ENCODE assay signal across 33 cellular contexts in genomic region chr3:31468433-31468832, GRCh38.
"Had no signal": no experiment of that assay in that cellular context is flagged by ENCODE, and none has a peak within 500 bp of the region (broad histone marks: within the 10 kb centered on the region; RNA-seq: fewer than 3 reads in every experiment).

No MANE protein-coding gene starts in this region.

- H3K36me3 ChIP-seq: MG63 had no signal

- H3K4me2 ChIP-seq: KMS-11 had no signal

- H3K27ac ChIP-seq: KMS-11 had no signal

- DNase-seq: Karpas-422, Kasumi-1, MG63, MM.1S, MV-4-11, NCI-H1048, NCI-H1092, NCI-H1092 treated with DMSO at 0.1 percent for 48 hours, NCI-H1105, NCI-H1105 treated with DMSO at 0.1 percent for 48 hours, NCI-H1417, NCI-H1417 treated with DMSO at 0.1 percent for 48 hours, NCI-H1436, NCI-H1436 treated with DMSO at 0.1 percent for 48 hours, NCI-H146, NCI-H1694, NCI-H1694 treated with DMSO at 0.1 percent for 48 hours, NCI-H187, NCI-H187 treated with DMSO at 0.1 percent for 48 hours, NCI-H2029, NCI-H2029 treated with DMSO at 0.1 percent for 48 hours, NCI-H2081, NCI-H2081 treated with DMSO at 0.1 percent for 48 hours, NCI-H2107, NCI-H2171, NCI-H2171 treated with DMSO at 0.1 percent for 48 hours, NCI-H2227 treated with DMSO at 0.1 percent for 48 hours, NCI-H226, NCI-H345, NCI-H446, NCI-H446 treated with DMSO at 0.1 percent for 48 hours, NCI-H510A had no signal

- H3K9me3 ChIP-seq: MG63 had no signal

- H3K4me3 ChIP-seq: MG63 had no signal

- H3K27me3 ChIP-seq: MG63 had no signal

- H3K9ac ChIP-seq: KMS-11 had no signal
